Comparison of ENCODE assay signal across 8 cellular contexts in genomic region chr17:74759243-74759801, GRCh38. TPM values are rescaled to one million over a fixed set of nuclear protein-coding genes. Genes with fewer than 3 reads are reported as not detected.
DNase-seq lines count a peak whose midpoint lies in the region; ATAC-seq, FAIRE-seq and TF ChIP-seq lines count a peak whose summit lies in the region.

No MANE protein-coding gene starts in this region.

- H3K27me3 Mint-ChIP-seq in activated CD4-positive, alpha-beta T cell treated with anti-CD3 and anti-CD28 coated beads, Interleukin-2, amount 10 ng/mL, durations not matched to agents 7 days and 5 days, result no peaks in the 10 kb centered on the region

- H3K9me3 Mint-ChIP-seq in activated CD4-positive, alpha-beta T cell treated with anti-CD3 and anti-CD28 coated beads, Interleukin-2, amount 10 ng/mL, durations not matched to agents 7 days and 5 days, result no peaks in the 10 kb centered on the region

- peaks cover 99% of the 10 kb centered on the region for H3K4me1 ChIP-seq in HepG2 (ENCODE audit: insufficient read depth, low read length)
- H3K4me1 ChIP-seq in right lobe of liver, result peaks cover 2 to 97% (median 50%) of the 10 kb centered on the region in 4 donors
- peaks cover 61% of the 10 kb centered on the region for H3K4me1 ChIP-seq in HUES6 (ENCODE audit: control insufficient read depth, insufficient read depth, low read length)

- H3K9me3 ChIP-seq in HepG2 (ENCODE audit: low read length) (no peaks in the 10 kb centered on the region), right lobe of liver (no peaks in the 10 kb centered on the region), HUES6 (ENCODE audit: control insufficient read depth, insufficient read depth, low read depth, low read length) (no peaks in the 10 kb centered on the region)

- no peaks in the 10 kb centered on the region for H3K27me3 ChIP-seq in HepG2 (ENCODE audit: control insufficient read depth in 1 of 2, insufficient read depth in 2 of 2, low read length in 2 of 2)
- no peaks in the 10 kb centered on the region for H3K27me3 ChIP-seq in right lobe of liver
- H3K27me3 ChIP-seq in HUES6 (ENCODE audit: control insufficient read depth, insufficient read depth, low read length), result no peaks in the 10 kb centered on the region

- ATAC-seq in HepG2 (peak; percentile 4), right lobe of liver (no peak)

- TF ChIP-seq CTCF in HepG2 (CRISPR knock-in tag; IDR thresholded peaks at IDR 0.05) (peak; percentile 40), right lobe of liver (IDR thresholded peaks at IDR 0.05) (no peak)

- H3K9ac ChIP-seq in HepG2 (ENCODE audit: insufficient read depth, low read depth, low read length), result no peak overlapping the region
- H3K9ac ChIP-seq in HUES6 (ENCODE audit: low read length), result peak overlapping the region; percentile 23

- peaks cover 82% of the 10 kb centered on the region for H4K20me1 ChIP-seq in HepG2 (ENCODE audit: insufficient read depth, low read length)

- H3K27ac ChIP-seq in HepG2 (ENCODE audit: extremely low read length, insufficient read depth, low read length) (peak overlapping the region; percentile 64), right lobe of liver (peak overlapping the region in 1 of 3 donors; percentile 44), HUES6 (ENCODE audit: low read depth, low read length) (no peak overlapping the region)

- peaks cover 70% of the 10 kb centered on the region for H3K4me1 Mint-ChIP-seq in activated CD4-positive, alpha-beta T cell treated with anti-CD3 and anti-CD28 coated beads, Interleukin-2, amount 10 ng/mL, durations not matched to agents 7 days and 5 days

- TF ChIP-seq RAD21 in HepG2 (CRISPR knock-in tag; IDR thresholded peaks at IDR 0.05), result peak; percentile 59

- no TSS peak for BruUV-seq in HepG2 (replicated peaks; lab: Mats Ljungman, UMichigan)

- no peak for FAIRE-seq in HepG2 (lab: Jason Lieb, UNC)

- CTCF ChIA-PET in HepG2 (lab: Yijun Ruan, JAX; ENCODE audit: low intra/inter-chr PET ratio, low total read pairs), result no interaction called here
- CTCF ChIA-PET in activated CD4-positive, alpha-beta T cell treated with anti-CD3 and anti-CD28 coated beads, Interleukin-2, amount 10 ng/mL, durations not matched to agents 7 days and 5 days (lab: Charles Lee), result interaction anchor here (0.9 to 5.1 kb wide), 12 partner anchors 10 to 103 kb away, joined by 3 to 38 read pairs (median 10); partner anchors contain the start of genes NAT9 and NHERF1

- TF ChIP-seq POLR2A in HepG2 (IDR thresholded peaks at IDR 0.05; ENCODE audit: insufficient read depth in 1 of 2, low read depth in 2 of 2, low read length in 2 of 2) (no peak; a peak in 1 of 4 replicates), right lobe of liver (IDR thresholded peaks at IDR 0.05) (no peak)

- H3K27ac Mint-ChIP-seq in activated CD4-positive, alpha-beta T cell treated with anti-CD3 and anti-CD28 coated beads, Interleukin-2, amount 10 ng/mL, durations not matched to agents 7 days and 5 days, result peak overlapping the region; percentile 80

- POLR2A ChIA-PET in HepG2 (lab: Yijun Ruan, JAX), result interaction anchor here (0.6 to 29.3 kb wide), 4 partner anchors 5 to 553 kb away, joined by 4 to 1459 read pairs (median 764); partner anchors contain the start of genes NAT9, NHERF1 and RAB37
- POLR2A ChIA-PET in activated CD4-positive, alpha-beta T cell treated with anti-CD3 and anti-CD28 coated beads, Interleukin-2, amount 10 ng/mL, durations not matched to agents 7 days and 5 days (lab: Charles Lee), result interaction anchor here (0.6 kb wide), 1 partner anchor 89 kb away, joined by 3 read pairs; no protein-coding TSS in a partner anchor

- H3K4me2 ChIP-seq in HepG2 (ENCODE audit: low read depth, low read length), result peak overlapping the region; percentile 92

- intact Hi-C loops in HepG2 (cut with micrococcal nuclease; ENCODE audit: unreplicated experiment) (no loop called here), right lobe of liver (cut with DNase I) (no loop called here)

- H3K4me3 Mint-ChIP-seq in activated CD4-positive, alpha-beta T cell treated with anti-CD3 and anti-CD28 coated beads, Interleukin-2, amount 10 ng/mL, durations not matched to agents 7 days and 5 days, result peak overlapping the region; percentile 71

- DNase-seq in HepG2 (ENCODE audit: low spot score) (no peak), right lobe of liver (no peak), islet precursor cell (peak; percentile 81), NCI-H226 (no peak), AG08396 (ENCODE audit: low spot score) (no peak), NCI-H1436 treated with DMSO at 0.1 percent for 48 hours (lab: John Stamatoyannopoulos, UW) (no peak)
- DNase-seq in activated CD4-positive, alpha-beta T cell treated with anti-CD3 and anti-CD28 coated beads, Interleukin-2, amount 10 ng/mL, durations not matched to agents 7 days and 5 days, result peak; percentile 74

- peak overlapping the region in 1 of 3 experiments; percentile 19; a peak in 1 of 6 replicates for H3K4me3 ChIP-seq in HepG2 (replicated peaks in 1 of 3; ENCODE audit: insufficient read depth in 1 of 3, low read depth in 2 of 3, low read length in 3 of 3)
- no peak overlapping the region for H3K4me3 ChIP-seq in right lobe of liver
- no peak overlapping the region for H3K4me3 ChIP-seq in HUES6 (ENCODE audit: low read depth, low read length)

- H2AFZ ChIP-seq in HepG2 (ENCODE audit: low read length), result no peak overlapping the region

- H3K36me3 Mint-ChIP-seq in activated CD4-positive, alpha-beta T cell treated with anti-CD3 and anti-CD28 coated beads, Interleukin-2, amount 10 ng/mL, durations not matched to agents 7 days and 5 days (ENCODE audit: low read depth), result peaks cover 23% of the 10 kb centered on the region

- H3K36me3 ChIP-seq in HepG2 (replicated peaks in 1 of 2; ENCODE audit: control insufficient read depth in 1 of 2, insufficient read depth in 2 of 2, low read length in 2 of 2) (peaks cover 30 to 42% of the 10 kb centered on the region in 2 experiments), right lobe of liver (no peaks in the 10 kb centered on the region), HUES6 (ENCODE audit: control insufficient read depth, insufficient read depth, low read length) (no peaks in the 10 kb centered on the region)

- 96% methylated on average over 8 of the region's 9 CpGs for WGBS in HepG2 (ENCODE audit: low lambda C conversion rate)
- WGBS in right lobe of liver (ENCODE audit: insufficient coverage, low coverage, low lambda C conversion rate, missing lambda C conversion rate), result no CpG with 5 or more reads among the region's 9 CpGs

- H3K79me2 ChIP-seq in HepG2 (ENCODE audit: insufficient read depth, low read length), result peaks cover 95% of the 10 kb centered on the region

- in situ Hi-C loops in HepG2 (cut with HindIII; ENCODE audit: extremely low pct_ligation_motif_present, low pct_unique_long_range_greater_than_20kb), result loop anchor here (10.0 kb wide), 1 partner anchor 325 kb away; the partner anchor contains the start of gene GPRC5C

- TF ChIP-seq EP300 in HepG2 (IDR thresholded peaks at IDR 0.05; ENCODE audit: low read depth in 2 of 2, low read length in 2 of 2), result no peak
- TF ChIP-seq EP300 in HepG2 (CRISPR knock-in tag; IDR thresholded peaks at IDR 0.05; ENCODE audit: borderline replicate concordance), result no peak

RNA-seq across cellular contexts. Expression of gene NHERF1, which starts 10.9 kb away (rescaled TPM):
- total RNA-seq in HepG2 (2016; rRNA removed; fragmentation: Illumina TruSeq; extraction: Trizol) (138 and 169 TPM in 2 replicates), right lobe of liver (100 to 1,000 TPM; 105 to 218 (median 161) TPM)
- 27.0 and 28.2 TPM in 2 replicates for total RNA-seq in HepG2 (2016; cell fraction: cytosol; rRNA removed; fragmentation: Illumina TruSeq; extraction: Trizol; ENCODE audit: low read depth)
- 118 and 171 TPM in 2 replicates for total RNA-seq in HepG2 (2016; cell fraction: insoluble cytoplasmic fraction; rRNA removed; fragmentation: Illumina TruSeq; extraction: Trizol)
- 64.4 and 79.9 TPM in 2 replicates for total RNA-seq in HepG2 (2016; cell fraction: membrane; rRNA removed; fragmentation: Illumina TruSeq; extraction: Trizol)
- total RNA-seq in HepG2 (2016; cell fraction: nucleus; rRNA removed; fragmentation: Illumina TruSeq; extraction: Trizol), result 75.3 and 85.2 TPM in 2 replicates
- 266 and 269 TPM in 2 replicates for polyA plus RNA-seq in HepG2 (2011; rRNA removed)
- 232 and 243 TPM in 2 replicates for polyA plus RNA-seq in HepG2 (2011; cell fraction: cytosol; rRNA removed)
- 152 and 164 TPM in 2 replicates for polyA plus RNA-seq in HepG2 (2011; cell fraction: nucleus; rRNA removed)
- 209 and 226 TPM in 2 replicates for polyA plus RNA-seq in HepG2 (2012)
- polyA plus RNA-seq in HepG2 (2016; cell fraction: cytosol; fragmentation: Illumina TruSeq; extraction: Trizol; ENCODE audit: low read depth), result 52.4 and 55.7 TPM in 2 replicates
- polyA plus RNA-seq in HepG2 (2016; cell fraction: insoluble cytoplasmic fraction; fragmentation: Illumina TruSeq; extraction: Trizol; ENCODE audit: low read depth), result 275 and 359 TPM in 2 replicates
- 109 and 126 TPM in 2 replicates for polyA plus RNA-seq in HepG2 (2016; cell fraction: membrane; fragmentation: Illumina TruSeq; extraction: Trizol; ENCODE audit: low read depth)
- 248 and 253 TPM in 2 replicates for polyA plus RNA-seq in HepG2 (2016; cell fraction: nucleus; fragmentation: Illumina TruSeq; extraction: Trizol; ENCODE audit: insufficient read depth, low read depth)
- polyA minus RNA-seq in HepG2 (2011; rRNA and poly(A)+ RNA removed; ENCODE audit: low replicate concordance), result 92.0 and 295 TPM in 2 replicates
- 130 and 139 TPM in 2 replicates for polyA minus RNA-seq in HepG2 (2011; cell fraction: cytosol; rRNA and poly(A)+ RNA removed)
- 62.8 and 68.1 TPM in 2 replicates for polyA minus RNA-seq in HepG2 (2011; cell fraction: nucleus; rRNA and poly(A)+ RNA removed)
- total RNA-seq in activated CD4-positive, alpha-beta T cell treated with anti-CD3 and anti-CD28 coated beads, Interleukin-2, amount 10 ng/mL, durations not matched to agents 7 days and 5 days, result 100 to 1,000 TPM; 254 to 281 TPM

RNA-seq across cellular contexts. Expression of gene NAT9, which starts 16.8 kb away (rescaled TPM):
- total RNA-seq in HepG2 (2016; rRNA removed; fragmentation: Illumina TruSeq; extraction: Trizol), result 37.6 and 44.2 TPM in 2 replicates
- 16.5 and 18.6 TPM in 2 replicates for total RNA-seq in HepG2 (2016; cell fraction: cytosol; rRNA removed; fragmentation: Illumina TruSeq; extraction: Trizol; ENCODE audit: low read depth)
- 38.7 and 44.6 TPM in 2 replicates for total RNA-seq in HepG2 (2016; cell fraction: insoluble cytoplasmic fraction; rRNA removed; fragmentation: Illumina TruSeq; extraction: Trizol)
- 25.6 and 29.9 TPM in 2 replicates for total RNA-seq in HepG2 (2016; cell fraction: membrane; rRNA removed; fragmentation: Illumina TruSeq; extraction: Trizol)
- 44.5 and 46.0 TPM in 2 replicates for total RNA-seq in HepG2 (2016; cell fraction: nucleus; rRNA removed; fragmentation: Illumina TruSeq; extraction: Trizol)
- 39.7 and 49.8 TPM in 2 replicates for polyA plus RNA-seq in HepG2 (2011; rRNA removed)
- polyA plus RNA-seq in HepG2 (2011; cell fraction: cytosol; rRNA removed), result 37.1 and 45.5 TPM in 2 replicates
- polyA plus RNA-seq in HepG2 (2011; cell fraction: nucleus; rRNA removed), result 152 and 183 TPM in 2 replicates
- polyA plus RNA-seq in HepG2 (2012), result 37.3 and 50.6 TPM in 2 replicates
- polyA plus RNA-seq in HepG2 (2016; cell fraction: cytosol; fragmentation: Illumina TruSeq; extraction: Trizol; ENCODE audit: low read depth), result 8.7 and 8.9 TPM in 2 replicates
- polyA plus RNA-seq in HepG2 (2016; cell fraction: insoluble cytoplasmic fraction; fragmentation: Illumina TruSeq; extraction: Trizol; ENCODE audit: low read depth), result 35.3 and 35.8 TPM in 2 replicates
- polyA plus RNA-seq in HepG2 (2016; cell fraction: membrane; fragmentation: Illumina TruSeq; extraction: Trizol; ENCODE audit: low read depth), result 17.6 and 19.9 TPM in 2 replicates
- 74.0 and 80.9 TPM in 2 replicates for polyA plus RNA-seq in HepG2 (2016; cell fraction: nucleus; fragmentation: Illumina TruSeq; extraction: Trizol; ENCODE audit: insufficient read depth, low read depth)
- 32.3 and 53.7 TPM in 2 replicates for polyA minus RNA-seq in HepG2 (2011; rRNA and poly(A)+ RNA removed; ENCODE audit: low replicate concordance)
- polyA minus RNA-seq in HepG2 (2011; cell fraction: cytosol; rRNA and poly(A)+ RNA removed), result 12.7 and 14.7 TPM in 2 replicates
- 56.3 and 64.3 TPM in 2 replicates for polyA minus RNA-seq in HepG2 (2011; cell fraction: nucleus; rRNA and poly(A)+ RNA removed)
- 10 to 100 TPM in 5 of 6 experiments, 1 to 10 TPM in 1; 10.0 to 23.0 (median 16.3) TPM for total RNA-seq in right lobe of liver
- 10 to 100 TPM; 28.6 to 34.4 TPM for total RNA-seq in activated CD4-positive, alpha-beta T cell treated with anti-CD3 and anti-CD28 coated beads, Interleukin-2, amount 10 ng/mL, durations not matched to agents 7 days and 5 days

RNA-seq across cellular contexts. Expression of gene RAB37, which starts 22.3 kb away (rescaled TPM):
- total RNA-seq in HepG2 (2016; rRNA removed; fragmentation: Illumina TruSeq; extraction: Trizol) (0.91 and 1.1 TPM in 2 replicates), right lobe of liver (10 to 100 TPM in 3 of 6 experiments, 1 to 10 TPM in 3; 5.0 to 14.4 (median 9.0) TPM)
- 0.30 TPM in 1 of 2 replicates, not detected in the other for total RNA-seq in HepG2 (2016; cell fraction: cytosol; rRNA removed; fragmentation: Illumina TruSeq; extraction: Trizol; ENCODE audit: low read depth)
- 0.73 and 1.0 TPM in 2 replicates for total RNA-seq in HepG2 (2016; cell fraction: insoluble cytoplasmic fraction; rRNA removed; fragmentation: Illumina TruSeq; extraction: Trizol)
- 0.83 and 0.93 TPM in 2 replicates for total RNA-seq in HepG2 (2016; cell fraction: membrane; rRNA removed; fragmentation: Illumina TruSeq; extraction: Trizol)
- total RNA-seq in HepG2 (2016; cell fraction: nucleus; rRNA removed; fragmentation: Illumina TruSeq; extraction: Trizol), result 0.96 and 1.3 TPM in 2 replicates
- 3.7 and 4.7 TPM in 2 replicates for polyA plus RNA-seq in HepG2 (2011; rRNA removed)
- polyA plus RNA-seq in HepG2 (2011; cell fraction: cytosol; rRNA removed), result 2.1 and 2.8 TPM in 2 replicates
- 7.0 and 8.4 TPM in 2 replicates for polyA plus RNA-seq in HepG2 (2011; cell fraction: nucleus; rRNA removed)
- 1.8 and 2.4 TPM in 2 replicates for polyA plus RNA-seq in HepG2 (2012)
- 0.18 and 0.22 TPM in 2 replicates for polyA plus RNA-seq in HepG2 (2016; cell fraction: cytosol; fragmentation: Illumina TruSeq; extraction: Trizol; ENCODE audit: low read depth)
- polyA plus RNA-seq in HepG2 (2016; cell fraction: insoluble cytoplasmic fraction; fragmentation: Illumina TruSeq; extraction: Trizol; ENCODE audit: low read depth), result 0.83 and 0.93 TPM in 2 replicates
- 0.48 and 0.49 TPM in 2 replicates for polyA plus RNA-seq in HepG2 (2016; cell fraction: membrane; fragmentation: Illumina TruSeq; extraction: Trizol; ENCODE audit: low read depth)
- polyA plus RNA-seq in HepG2 (2016; cell fraction: nucleus; fragmentation: Illumina TruSeq; extraction: Trizol; ENCODE audit: insufficient read depth, low read depth), result 2.4 and 2.8 TPM in 2 replicates
- 2.2 TPM in 1 of 2 replicates, not detected in the other for polyA minus RNA-seq in HepG2 (2011; rRNA and poly(A)+ RNA removed; ENCODE audit: low replicate concordance)
- 0.70 and 2.0 TPM in 2 replicates for polyA minus RNA-seq in HepG2 (2011; cell fraction: cytosol; rRNA and poly(A)+ RNA removed)
- 1.4 and 1.7 TPM in 2 replicates for polyA minus RNA-seq in HepG2 (2011; cell fraction: nucleus; rRNA and poly(A)+ RNA removed)
- 10 to 100 TPM; 28.2 to 30.4 TPM for total RNA-seq in activated CD4-positive, alpha-beta T cell treated with anti-CD3 and anti-CD28 coated beads, Interleukin-2, amount 10 ng/mL, durations not matched to agents 7 days and 5 days

RNA-seq across cellular contexts. Expression of gene CD300LF, which starts 46.6 kb away (rescaled TPM):
- not detected in 2 replicates for total RNA-seq in HepG2 (2016; rRNA removed; fragmentation: Illumina TruSeq; extraction: Trizol)
- total RNA-seq in HepG2 (2016; cell fraction: cytosol; rRNA removed; fragmentation: Illumina TruSeq; extraction: Trizol; ENCODE audit: low read depth), result not detected in 2 replicates
- total RNA-seq in HepG2 (2016; cell fraction: insoluble cytoplasmic fraction; rRNA removed; fragmentation: Illumina TruSeq; extraction: Trizol), result not detected in 2 replicates
- not detected in 2 replicates for total RNA-seq in HepG2 (2016; cell fraction: membrane; rRNA removed; fragmentation: Illumina TruSeq; extraction: Trizol)
- not detected in 2 replicates for total RNA-seq in HepG2 (2016; cell fraction: nucleus; rRNA removed; fragmentation: Illumina TruSeq; extraction: Trizol)
- not detected in 2 replicates for polyA plus RNA-seq in HepG2 (2011; rRNA removed)
- not detected in 2 replicates for polyA plus RNA-seq in HepG2 (2011; cell fraction: cytosol; rRNA removed)
- not detected in 2 replicates for polyA plus RNA-seq in HepG2 (2011; cell fraction: nucleus; rRNA removed)
- polyA plus RNA-seq in HepG2 (2012), result not detected in 2 replicates
- polyA plus RNA-seq in HepG2 (2016; cell fraction: cytosol; fragmentation: Illumina TruSeq; extraction: Trizol; ENCODE audit: low read depth), result not detected in 2 replicates
- polyA plus RNA-seq in HepG2 (2016; cell fraction: insoluble cytoplasmic fraction; fragmentation: Illumina TruSeq; extraction: Trizol; ENCODE audit: low read depth), result not detected in 2 replicates
- not detected in 2 replicates for polyA plus RNA-seq in HepG2 (2016; cell fraction: membrane; fragmentation: Illumina TruSeq; extraction: Trizol; ENCODE audit: low read depth)
- polyA plus RNA-seq in HepG2 (2016; cell fraction: nucleus; fragmentation: Illumina TruSeq; extraction: Trizol; ENCODE audit: insufficient read depth, low read depth), result not detected in 2 replicates
- not detected in 2 replicates for polyA minus RNA-seq in HepG2 (2011; rRNA and poly(A)+ RNA removed; ENCODE audit: low replicate concordance)
- not detected in 2 replicates for polyA minus RNA-seq in HepG2 (2011; cell fraction: cytosol; rRNA and poly(A)+ RNA removed)
- polyA minus RNA-seq in HepG2 (2011; cell fraction: nucleus; rRNA and poly(A)+ RNA removed), result not detected in 2 replicates
- total RNA-seq in right lobe of liver, result 1 to 10 TPM in 2 of 6 experiments, under 1 TPM in 3, not detected in 1; 0.44 to 2.6 (median 0.74) TPM
- not detected for total RNA-seq in activated CD4-positive, alpha-beta T cell treated with anti-CD3 and anti-CD28 coated beads, Interleukin-2, amount 10 ng/mL, durations not matched to agents 7 days and 5 days

Comparison
In these comparisons a context has a peak if more than half of its experiments do, and no peak if none do; other contexts are left out.
1. DNase-seq: peak in activated CD4-positive, alpha-beta T cell treated with anti-CD3 and anti-CD28 coated beads, Interleukin-2, amount 10 ng/mL, durations not matched to agents 7 days and 5 days (single experiment) and islet precursor cell (single experiment); none in HepG2 (single experiment), right lobe of liver (0 of 3), NCI-H226 (single experiment), AG08396 (single experiment) and NCI-H1436 treated with DMSO at 0.1 percent for 48 hours (single experiment).